2 cellular contexts compared by ENCODE assay signal in the genomic region with DNA sequence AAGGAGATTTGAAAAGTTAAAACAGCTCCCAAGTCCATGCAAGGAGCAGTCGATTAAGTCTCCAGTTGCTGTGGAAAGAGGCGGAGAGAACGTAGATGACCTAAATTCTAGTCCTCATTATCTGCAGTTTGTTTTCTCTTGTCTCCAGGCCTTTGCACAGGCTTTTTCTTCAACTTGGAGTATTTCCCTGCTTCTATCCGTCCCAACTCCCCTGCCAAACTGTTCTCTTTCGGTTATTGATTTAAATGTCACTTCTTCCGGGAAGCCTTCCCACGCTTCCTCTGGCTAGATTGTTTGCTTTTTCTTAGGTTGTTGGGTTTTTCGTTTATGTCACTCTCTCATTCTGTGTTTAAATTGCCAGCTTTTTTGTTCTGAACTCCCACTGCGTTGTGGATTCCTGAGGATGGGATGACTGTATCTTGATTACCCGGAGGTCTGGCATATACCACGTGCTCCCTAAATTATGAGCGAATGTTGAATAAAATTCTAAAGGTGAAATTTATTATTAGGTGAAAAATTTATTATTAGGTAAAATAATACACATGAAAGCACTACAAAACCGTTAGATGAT.
A peak's percentile ranks its signal among the peaks of the same experiment; 100 is the strongest.
TF ChIP-seq lines count a peak whose summit lies in the region.

No MANE protein-coding gene starts in this region.

TF ChIP-seq in endothelial cell of umbilical vein, 7 proteins besides CTCF, POLR2A, EP300 and RAD21:
- TF ChIP-seq POLR2AphosphoS5 (IDR thresholded peaks at IDR 0.05; ENCODE audit: insufficient read depth, low read depth, low read length) (no peak), MYC (IDR thresholded peaks at IDR 0.05; ENCODE audit: low read depth, low read length) (no peak), JUN (IDR thresholded peaks at IDR 0.05; ENCODE audit: borderline replicate concordance, insufficient read depth, insufficient read length, low read depth) (no peak)

TF ChIP-seq in neural cell, 6 proteins besides CTCF, POLR2A, EP300 and RAD21:
- TF ChIP-seq MXI1 (conservative IDR thresholded peaks at IDR 0.05; ENCODE audit: poor library complexity, severe bottlenecking) (peak; percentile 28), TAF1 (IDR thresholded peaks at IDR 0.05; ENCODE audit: low read depth) (no peak), POLR2AphosphoS5 (IDR thresholded peaks at IDR 0.05) (no peak)
- TF ChIP-seq, protein P1, sequence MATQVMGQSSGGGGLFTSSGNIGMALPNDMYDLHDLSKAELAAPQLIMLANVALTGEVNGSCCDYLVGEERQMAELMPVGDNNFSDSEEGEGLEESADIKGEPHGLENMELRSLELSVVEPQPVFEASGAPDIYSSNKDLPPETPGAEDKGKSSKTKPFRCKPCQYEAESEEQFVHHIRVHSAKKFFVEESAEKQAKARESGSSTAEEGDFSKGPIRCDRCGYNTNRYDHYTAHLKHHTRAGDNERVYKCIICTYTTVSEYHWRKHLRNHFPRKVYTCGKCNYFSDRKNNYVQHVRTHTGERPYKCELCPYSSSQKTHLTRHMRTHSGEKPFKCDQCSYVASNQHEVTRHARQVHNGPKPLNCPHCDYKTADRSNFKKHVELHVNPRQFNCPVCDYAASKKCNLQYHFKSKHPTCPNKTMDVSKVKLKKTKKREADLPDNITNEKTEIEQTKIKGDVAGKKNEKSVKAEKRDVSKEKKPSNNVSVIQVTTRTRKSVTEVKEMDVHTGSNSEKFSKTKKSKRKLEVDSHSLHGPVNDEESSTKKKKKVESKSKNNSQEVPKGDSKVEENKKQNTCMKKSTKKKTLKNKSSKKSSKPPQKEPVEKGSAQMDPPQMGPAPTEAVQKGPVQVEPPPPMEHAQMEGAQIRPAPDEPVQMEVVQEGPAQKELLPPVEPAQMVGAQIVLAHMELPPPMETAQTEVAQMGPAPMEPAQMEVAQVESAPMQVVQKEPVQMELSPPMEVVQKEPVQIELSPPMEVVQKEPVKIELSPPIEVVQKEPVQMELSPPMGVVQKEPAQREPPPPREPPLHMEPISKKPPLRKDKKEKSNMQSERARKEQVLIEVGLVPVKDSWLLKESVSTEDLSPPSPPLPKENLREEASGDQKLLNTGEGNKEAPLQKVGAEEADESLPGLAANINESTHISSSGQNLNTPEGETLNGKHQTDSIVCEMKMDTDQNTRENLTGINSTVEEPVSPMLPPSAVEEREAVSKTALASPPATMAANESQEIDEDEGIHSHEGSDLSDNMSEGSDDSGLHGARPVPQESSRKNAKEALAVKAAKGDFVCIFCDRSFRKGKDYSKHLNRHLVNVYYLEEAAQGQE (IDR thresholded peaks at IDR 0.05; ENCODE audit: borderline replicate concordance), result no peak
